25 cellular contexts compared by ENCODE assay signal in genomic region chr16:87747626-87748025, GRCh38. TPM values are rescaled to one million over a fixed set of nuclear protein-coding genes. Genes with fewer than 3 reads are reported as not detected.
DNase-seq lines count a peak whose midpoint lies in the region; ATAC-seq, FAIRE-seq and TF ChIP-seq lines count a peak whose summit lies in the region.
"Had no signal": no experiment of that assay in that cellular context is flagged by ENCODE, and none has a peak within 500 bp of the region (broad histone marks: within the 10 kb centered on the region; RNA-seq: fewer than 3 reads in every experiment).

No MANE protein-coding gene starts in this region.

- no peak overlapping the region for H4K91ac ChIP-seq in H1 (replicated peaks; ENCODE audit: insufficient read length, low read length)

- H3K79me2 ChIP-seq in DND-41 (ENCODE audit: insufficient read depth, low read length): peaks cover 71% of the 10 kb centered on the region
- H3K79me2 ChIP-seq in HCT116 (ENCODE audit: insufficient read depth, low read length): peaks cover 93% of the 10 kb centered on the region
- H3K79me2 ChIP-seq in H1 (ENCODE audit: control insufficient read depth in 1 of 2, insufficient read depth in 2 of 2, low read length in 2 of 2): peaks cover 0 to 30% of the 10 kb centered on the region in 2 experiments; a peak in 3 of 4 replicates

- H3K4me3 Mint-ChIP-seq in nephron progenitor cell: no peak overlapping the region
- H3K4me3 Mint-ChIP-seq: B cell, T-cell had no signal

- H2BK20ac ChIP-seq in H1 (ENCODE audit: low read length): no peak overlapping the region

- H3K23ac ChIP-seq in H1 (ENCODE audit: insufficient read length): no peak overlapping the region

- H3K9me2 ChIP-seq in HCT116 (ENCODE audit: insufficient read depth): no peaks in the 10 kb centered on the region

- no peak for TF ChIP-seq EP300 in H1 (IDR thresholded peaks at IDR 0.05; ENCODE audit: borderline replicate concordance in 1 of 2, low read depth in 2 of 2, low read length in 2 of 2)

- H2AFZ ChIP-seq in DND-41 (ENCODE audit: low read depth, low read length) (no peak overlapping the region), HCT116 (ENCODE audit: low read depth, low read length, poor library complexity, severe bottlenecking) (no peak overlapping the region), H1 (ENCODE audit: low read length) (no peak overlapping the region)

- H2AK5ac ChIP-seq in H1 (ENCODE audit: low read depth, low read length): no peak overlapping the region

- no peaks in the 10 kb centered on the region for H3K27me3 ChIP-seq in DND-41 (ENCODE audit: insufficient read depth, low read length, poor library complexity)
- H3K27me3 ChIP-seq in HCT116 (ENCODE audit: insufficient read depth, low read length): no peaks in the 10 kb centered on the region
- H3K27me3 ChIP-seq in H1 (replicated peaks in 1 of 4; ENCODE audit: control insufficient read depth in 3 of 4, extremely low read depth in 1 of 4, insufficient read depth in 3 of 4, low read length in 3 of 4): no peaks in the 10 kb centered on the region
- H3K27me3 ChIP-seq: Peyer's patch had no signal

- DNase-seq in DND-41 (no peak), HCT116 (ENCODE audit: low read depth, low spot score) (no peak), H1 (ENCODE audit: low read depth in 1 of 2, low spot score in 2 of 2) (no peak), nephron progenitor cell (no peak), NCI-H1092 treated with DMSO at 0.1 percent for 48 hours (lab: John Stamatoyannopoulos, UW) (no peak), mucosa of descending colon (no peak), DMS53 treated with DMSO at 0.1 percent for 48 hours (lab: John Stamatoyannopoulos, UW; ENCODE audit: unreplicated experiment) (no peak)
- DNase-seq: DMS79 treated with DMSO at 0.1 percent for 48 hours; GOT3; NCI-H1105 treated with DMSO at 0.1 percent for 48 hours; NCI-H2081; NCI-H2171; NCI-H345; NCI-H524; NCI-H774; NK-92 treated with Interleukin-12 subunit alpha and Interleukin-12 subunit beta, amount 100 ng/mL, for 24 hours; Peyer's patch; T-cell had no signal

- H3K9me3 ChIP-seq in DND-41 (ENCODE audit: insufficient read depth, low read length, severe bottlenecking): no peaks in the 10 kb centered on the region
- no peaks in the 10 kb centered on the region for H3K9me3 ChIP-seq in HCT116 (ENCODE audit: control insufficient read depth in 1 of 2, insufficient read depth in 1 of 2, low read depth in 1 of 2, low read length in 2 of 2)
- H3K9me3 ChIP-seq in H1 (ENCODE audit: insufficient read depth in 2 of 2, low read depth in 1 of 2, low read length in 1 of 2): no peaks in the 10 kb centered on the region
- no peaks in the 10 kb centered on the region for H3K9me3 ChIP-seq in mucosa of descending colon
- H3K9me3 ChIP-seq: Peyer's patch had no signal

- BruUV-seq in HCT116 (replicated peaks; lab: Mats Ljungman, UMichigan): no TSS peak

- peaks cover 56% of the 10 kb centered on the region for H3K36me3 Mint-ChIP-seq in nephron progenitor cell (ENCODE audit: low read depth)

- FAIRE-seq in H1 (lab: Jason Lieb, UNC): no peak
- FAIRE-seq: A204.1, D721Med, GM12892, GM18507 had no signal

- H2BK5ac ChIP-seq in H1 (ENCODE audit: low read depth, low read length): no peak overlapping the region

- H3K9me3 Mint-ChIP-seq in nephron progenitor cell: no peaks in the 10 kb centered on the region
- H3K9me3 Mint-ChIP-seq: T-cell had no signal

- 92% methylated on average over 13 of the region's 13 CpGs; no CpG with 5 or more reads in 1 of the 2 experiments for WGBS in H1 (ENCODE audit: extremely low coverage in 1 of 2, insufficient coverage in 1 of 2, insufficient read length in 1 of 2, insufficient replicate concordance in 2 of 2, low coverage in 1 of 2, low lambda C conversion rate in 2 of 2, missing lambda C conversion rate in 1 of 2), 2 experiments

- H3K14ac ChIP-seq in H1 (ENCODE audit: insufficient read length): no peak overlapping the region

- intact Hi-C loops in HCT116 (cut with micrococcal nuclease) (no loop called here), mucosa of descending colon (cut with DNase I, micrococcal nuclease) (no loop called here)

- no peaks in the 10 kb centered on the region for H3K4me1 ChIP-seq in DND-41 (ENCODE audit: insufficient read depth, low read length)
- 0 out of 4 replicates have a peak, but pooled peaks cover 0 to 2% of the 10 kb centered on the region in 2 experiments for H3K4me1 ChIP-seq in HCT116 (ENCODE audit: control insufficient read depth in 1 of 2, insufficient read depth in 2 of 2, low read length in 2 of 2)
- no peaks in the 10 kb centered on the region for H3K4me1 ChIP-seq in H1 (replicated peaks in 1 of 4; ENCODE audit: control insufficient read depth in 3 of 4, insufficient read depth in 4 of 4, low read length in 3 of 4)
- H3K4me1 ChIP-seq in mucosa of descending colon (ENCODE audit: low read depth): no peaks in the 10 kb centered on the region
- H3K4me1 ChIP-seq: Peyer's patch had no signal

- no peak for TF ChIP-seq POLR2A in HCT116 (IDR thresholded peaks at IDR 0.05; ENCODE audit: borderline replicate concordance, extremely low read depth, insufficient read depth, insufficient read length)
- TF ChIP-seq POLR2A in H1 (IDR thresholded peaks at IDR 0.05; ENCODE audit: control extremely low read depth in 1 of 2, low read depth in 2 of 2, low read length in 2 of 2): no peak

- CTCF ChIA-PET in HCT116 (lab: Charles Lee) (interaction anchor here (1.9 kb wide), 1 partner anchor 22 kb away, joined by 8 read pairs; no protein-coding TSS in a partner anchor), H1 (lab: Charles Lee; ENCODE audit: partially characterized antibody) (interaction anchor here (0.8 to 1.7 kb wide), 8 partner anchors 8 to 45 kb away, joined by 3 to 8 read pairs (median 4); no protein-coding TSS in a partner anchor)

- no peak overlapping the region for H3K4ac ChIP-seq in H1 (replicated peaks; ENCODE audit: insufficient read length, low read depth, low read length)

- no peak overlapping the region for H3K4me3 ChIP-seq in DND-41 (ENCODE audit: low read depth in 1 of 2, low read length in 2 of 2)
- H3K4me3 ChIP-seq in HCT116 (replicated peaks in 1 of 2; ENCODE audit: low read depth in 1 of 2, low read length in 2 of 2): no peak overlapping the region
- H3K4me3 ChIP-seq in H1 (ENCODE audit: extremely low read depth in 1 of 4, insufficient read depth in 2 of 4, low read depth in 3 of 4, low read length in 4 of 4): no peak overlapping the region
- no peak overlapping the region for H3K4me3 ChIP-seq in mucosa of descending colon
- H3K4me3 ChIP-seq: Peyer's patch had no signal

- ATAC-seq in DND-41 (ENCODE audit: insufficient read depth, low read depth) (no peak), HCT116 (no peak; the same call in 1 of the 2 replicates), mucosa of descending colon (no peak)
- ATAC-seq: SK-N-SH treated with all-trans-retinoic acid at 6 μM for 48 hours, T-cell had no signal

- H3K27me3 Mint-ChIP-seq in nephron progenitor cell (ENCODE audit: low read depth, poor library complexity): no peaks in the 10 kb centered on the region
- H3K27me3 Mint-ChIP-seq: B cell, T-cell had no signal

- no peak overlapping the region for H2BK120ac ChIP-seq in H1 (replicated peaks; ENCODE audit: low read depth, low read length)

- H3K56ac ChIP-seq in H1 (replicated peaks; ENCODE audit: insufficient read length, low read depth, low read length): no peak overlapping the region

- RAD21 ChIA-PET in HCT116 (lab: Charles Lee; ENCODE audit: low non-redundant PET in 1 of 2, low total read pairs in 2 of 2, uncharacterized antibody in 2 of 2, unreplicated experiment in 2 of 2): no interaction called here

- no peak overlapping the region for H2BK12ac ChIP-seq in H1 (ENCODE audit: low read depth, low read length)

- H3K4me2 ChIP-seq in DND-41 (ENCODE audit: insufficient read depth, low read length) (no peak overlapping the region), HCT116 (ENCODE audit: low read length) (no peak overlapping the region), H1 (ENCODE audit: insufficient read depth in 1 of 2, low read depth in 2 of 2, low read length in 2 of 2) (no peak overlapping the region)
- H3K4me2 ChIP-seq: KMS-11 had no signal

- H3K4me1 Mint-ChIP-seq in nephron progenitor cell: no peaks in the 10 kb centered on the region
- H3K4me1 Mint-ChIP-seq: B cell had no signal

- peak; percentile 31 for TF ChIP-seq RAD21 in HCT116 (IDR thresholded peaks at IDR 0.05; ENCODE audit: low read depth)
- TF ChIP-seq RAD21 in H1 (IDR thresholded peaks at IDR 0.05 in 1 of 2, conservative IDR thresholded peaks at IDR 0.05 in 1 of 2; ENCODE audit: low read depth in 2 of 2, low read length in 2 of 2): peak; percentile 29 to 50; a peak in 3 of 4 replicates

- H3K27ac Mint-ChIP-seq in nephron progenitor cell: peak overlapping the region; percentile 48
- H3K27ac Mint-ChIP-seq: B cell, T-cell had no signal

- no peak overlapping the region for H4K8ac ChIP-seq in H1 (ENCODE audit: extremely low read depth, insufficient read depth, low read length)

- H4K20me1 ChIP-seq in DND-41 (ENCODE audit: insufficient read depth, low read length) (peaks cover 56% of the 10 kb centered on the region; the same call in 1 of the 2 replicates), HCT116 (ENCODE audit: insufficient read depth) (peaks cover 11% of the 10 kb centered on the region; the same call in 1 of the 2 replicates), H1 (replicated peaks in 1 of 2; ENCODE audit: control insufficient read depth in 1 of 2, insufficient read depth in 2 of 2, low read length in 2 of 2) (peaks cover 11 to 18% of the 10 kb centered on the region in 2 experiments)

- POLR2A ChIA-PET in HCT116 (lab: Charles Lee): no interaction called here
- POLR2A ChIA-PET in H1 (lab: Charles Lee; ENCODE audit: partially characterized antibody): interaction anchor here (1.0 to 2.7 kb wide), 3 partner anchors 10 to 33 kb away, joined by 3 to 11 read pairs (median 4); no protein-coding TSS in a partner anchor

- H2BK15ac ChIP-seq in H1 (ENCODE audit: low read length): no peak overlapping the region

- H3K79me1 ChIP-seq in H1 (ENCODE audit: low read depth, low read length): peaks cover 10% of the 10 kb centered on the region

- TF ChIP-seq CTCF in DND-41 (IDR thresholded peaks at IDR 0.05; ENCODE audit: borderline replicate concordance, extremely low read depth, low read length, poor library complexity, severe bottlenecking) (peak; percentile 11), HCT116 (IDR thresholded peaks at IDR 0.05 in 2 of 3, conservative IDR thresholded peaks at IDR 0.05 in 1 of 3; ENCODE audit: borderline replicate concordance in 1 of 3, insufficient read depth in 1 of 3, low read depth in 2 of 3, low read length in 2 of 3) (peak in 1 of 3 experiments; percentile 21; a peak in 2 of 6 replicates), H1 (IDR thresholded peaks at IDR 0.05; ENCODE audit: control extremely low read depth in 1 of 3, insufficient read depth in 1 of 3, low read depth in 1 of 3, low read length in 3 of 3) (peak; percentile 25 to 29 (median 25); a peak in 3 of 4 replicates), nephron progenitor cell (IDR thresholded peaks at IDR 0.05) (no peak), mucosa of descending colon (IDR thresholded peaks at IDR 0.05) (no peak)

- H3K18ac ChIP-seq in H1 (ENCODE audit: extremely low read depth, low read length): no peak overlapping the region

- H3K23me2 ChIP-seq in H1 (ENCODE audit: low read depth, low read length): no peaks in the 10 kb centered on the region

- H3K36me3 ChIP-seq in DND-41 (ENCODE audit: insufficient read depth, low read length) (peaks cover 87% of the 10 kb centered on the region), HCT116 (ENCODE audit: control insufficient read depth in 1 of 2, insufficient read depth in 2 of 2, low read length in 2 of 2) (peaks cover 50 to 60% of the 10 kb centered on the region in 2 experiments), H1 (ENCODE audit: control insufficient read depth in 2 of 4, insufficient read depth in 4 of 4, low read length in 3 of 4) (peaks cover 15 to 53% (median 40%) of the 10 kb centered on the region in 4 experiments), mucosa of descending colon (ENCODE audit: low read depth) (peaks cover 7% of the 10 kb centered on the region)

- H4K5ac ChIP-seq in H1 (ENCODE audit: insufficient read length, low read depth, low read length): no peak overlapping the region

- H3K9ac ChIP-seq in DND-41 (ENCODE audit: low read depth, low read length) (no peak overlapping the region), HCT116 (ENCODE audit: low read length) (no peak overlapping the region), H1 (replicated peaks in 1 of 4; ENCODE audit: extremely low read depth in 1 of 4, low read depth in 3 of 4, low read length in 3 of 4) (no peak overlapping the region)
- H3K9ac ChIP-seq: KMS-11 had no signal

- H3K27ac ChIP-seq in DND-41 (ENCODE audit: low read length): no peak overlapping the region
- no peak overlapping the region for H3K27ac ChIP-seq in HCT116 (ENCODE audit: low read depth, low read length)
- H3K27ac ChIP-seq in H1 (ENCODE audit: low read depth, low read length): no peak overlapping the region
- H3K27ac ChIP-seq: KMS-11, Peyer's patch had no signal

RNA-seq across cellular contexts. Expression of gene KLHDC4, which starts 18.2 kb away (rescaled TPM):
- total RNA-seq in HCT116 (2021; ENCODE audit: unreplicated experiment) (107 TPM), mucosa of descending colon (10 to 100 TPM; 41.6 to 67.7 (median 46.4) TPM)
- polyA plus RNA-seq in HCT116 (2012): 52.5 and 56.9 TPM in 2 replicates
- 55.6 and 63.9 TPM in 2 replicates for total RNA-seq in H1 (2021; fragmentation: NEBNext Ultra II Directional; extraction: Animal tissue kit (Norgen Biotek cat#: 25700))
- 23.7 and 39.0 TPM in 2 replicates for polyA plus RNA-seq in H1 (2011; rRNA removed)
- polyA plus RNA-seq in H1 (2011; cell fraction: cytosol; rRNA removed): 37.2 TPM
- 86.9 TPM for polyA plus RNA-seq in H1 (2011; cell fraction: nucleus; rRNA removed)
- 36.8 to 50.9 TPM (median 49.8 TPM) in 4 replicates for polyA plus RNA-seq in H1 (2012, experiment 1 of 2)
- 28.4 TPM for polyA plus RNA-seq in H1 (2012, experiment 2 of 2)
- polyA plus RNA-seq in H1 (2013, experiment 1 of 2): 29.3 TPM
- 27.4 TPM for polyA plus RNA-seq in H1 (2013, experiment 2 of 2)
- 26.5 and 30.9 TPM in 2 replicates for polyA minus RNA-seq in H1 (2011; rRNA and poly(A)+ RNA removed)
- 18.6 TPM for polyA minus RNA-seq in H1 (2011; cell fraction: cytosol; rRNA and poly(A)+ RNA removed)
- polyA minus RNA-seq in H1 (2011; cell fraction: nucleus; rRNA and poly(A)+ RNA removed): 57.3 TPM

Comparison
In these comparisons a context has a peak if more than half of its experiments do, and no peak if none do; other contexts are left out.
1. CTCF ChIP-seq: peak in DND-41 (single experiment) and H1 (3 of 3); none in nephron progenitor cell (single experiment) and mucosa of descending colon (single experiment).